In the genomic region with DNA sequence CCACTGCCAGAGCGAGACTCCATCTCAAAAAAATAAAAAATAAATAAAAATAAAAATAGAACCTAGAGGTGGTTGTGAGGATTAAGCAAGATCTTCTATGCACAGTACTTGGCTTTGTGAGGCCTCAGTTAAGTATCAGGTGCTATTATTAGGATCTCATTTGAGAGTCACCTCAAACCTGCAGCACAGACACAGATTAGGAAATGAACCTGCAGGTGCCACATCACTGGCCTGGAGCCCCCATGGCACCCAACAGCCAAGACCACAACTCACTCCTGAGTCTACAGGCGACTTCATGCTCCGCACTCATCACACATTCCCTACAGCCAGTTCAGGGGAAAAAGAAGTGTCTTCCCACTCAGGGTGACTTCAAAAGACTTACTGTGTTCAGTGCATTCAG, we compare ENCODE assay signal across 1 cellular context.
A peak's percentile ranks its signal among the peaks of the same experiment; 100 is the strongest.
TF ChIP-seq lines count a peak whose summit lies in the region.

No MANE protein-coding gene starts in this region.

TF ChIP-seq in GM12878, 131 proteins besides CTCF, POLR2A, EP300 and RAD21 (continued from another document):
- TF ChIP-seq, protein P1, sequence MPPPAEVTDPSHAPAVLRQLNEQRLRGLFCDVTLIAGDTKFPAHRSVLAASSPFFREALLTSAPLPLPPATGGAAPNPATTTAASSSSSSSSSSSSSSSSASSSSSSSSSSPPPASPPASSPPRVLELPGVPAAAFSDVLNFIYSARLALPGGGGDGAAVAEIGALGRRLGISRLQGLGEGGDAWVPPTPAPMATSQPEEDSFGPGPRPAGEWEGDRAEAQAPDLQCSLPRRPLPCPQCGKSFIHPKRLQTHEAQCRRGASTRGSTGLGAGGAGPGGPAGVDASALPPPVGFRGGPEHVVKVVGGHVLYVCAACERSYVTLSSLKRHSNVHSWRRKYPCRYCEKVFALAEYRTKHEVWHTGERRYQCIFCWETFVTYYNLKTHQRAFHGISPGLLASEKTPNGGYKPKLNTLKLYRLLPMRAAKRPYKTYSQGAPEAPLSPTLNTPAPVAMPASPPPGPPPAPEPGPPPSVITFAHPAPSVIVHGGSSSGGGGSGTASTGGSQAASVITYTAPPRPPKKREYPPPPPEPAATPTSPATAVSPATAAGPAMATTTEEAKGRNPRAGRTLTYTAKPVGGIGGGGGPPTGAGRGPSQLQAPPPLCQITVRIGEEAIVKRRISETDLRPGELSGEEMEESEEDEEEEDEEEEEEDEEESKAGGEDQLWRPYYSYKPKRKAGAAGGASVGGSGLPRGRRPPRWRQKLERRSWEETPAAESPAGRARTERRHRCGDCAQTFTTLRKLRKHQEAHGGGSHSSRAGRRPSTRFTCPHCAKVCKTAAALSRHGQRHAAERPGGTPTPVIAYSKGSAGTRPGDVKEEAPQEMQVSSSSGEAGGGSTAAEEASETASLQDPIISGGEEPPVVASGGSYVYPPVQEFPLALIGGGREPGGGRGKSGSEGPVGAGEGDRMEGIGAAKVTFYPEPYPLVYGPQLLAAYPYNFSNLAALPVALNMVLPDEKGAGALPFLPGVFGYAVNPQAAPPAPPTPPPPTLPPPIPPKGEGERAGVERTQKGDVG (CRISPR knock-in tag; IDR thresholded peaks at IDR 0.05) = no peak
- TF ChIP-seq, protein P2, sequence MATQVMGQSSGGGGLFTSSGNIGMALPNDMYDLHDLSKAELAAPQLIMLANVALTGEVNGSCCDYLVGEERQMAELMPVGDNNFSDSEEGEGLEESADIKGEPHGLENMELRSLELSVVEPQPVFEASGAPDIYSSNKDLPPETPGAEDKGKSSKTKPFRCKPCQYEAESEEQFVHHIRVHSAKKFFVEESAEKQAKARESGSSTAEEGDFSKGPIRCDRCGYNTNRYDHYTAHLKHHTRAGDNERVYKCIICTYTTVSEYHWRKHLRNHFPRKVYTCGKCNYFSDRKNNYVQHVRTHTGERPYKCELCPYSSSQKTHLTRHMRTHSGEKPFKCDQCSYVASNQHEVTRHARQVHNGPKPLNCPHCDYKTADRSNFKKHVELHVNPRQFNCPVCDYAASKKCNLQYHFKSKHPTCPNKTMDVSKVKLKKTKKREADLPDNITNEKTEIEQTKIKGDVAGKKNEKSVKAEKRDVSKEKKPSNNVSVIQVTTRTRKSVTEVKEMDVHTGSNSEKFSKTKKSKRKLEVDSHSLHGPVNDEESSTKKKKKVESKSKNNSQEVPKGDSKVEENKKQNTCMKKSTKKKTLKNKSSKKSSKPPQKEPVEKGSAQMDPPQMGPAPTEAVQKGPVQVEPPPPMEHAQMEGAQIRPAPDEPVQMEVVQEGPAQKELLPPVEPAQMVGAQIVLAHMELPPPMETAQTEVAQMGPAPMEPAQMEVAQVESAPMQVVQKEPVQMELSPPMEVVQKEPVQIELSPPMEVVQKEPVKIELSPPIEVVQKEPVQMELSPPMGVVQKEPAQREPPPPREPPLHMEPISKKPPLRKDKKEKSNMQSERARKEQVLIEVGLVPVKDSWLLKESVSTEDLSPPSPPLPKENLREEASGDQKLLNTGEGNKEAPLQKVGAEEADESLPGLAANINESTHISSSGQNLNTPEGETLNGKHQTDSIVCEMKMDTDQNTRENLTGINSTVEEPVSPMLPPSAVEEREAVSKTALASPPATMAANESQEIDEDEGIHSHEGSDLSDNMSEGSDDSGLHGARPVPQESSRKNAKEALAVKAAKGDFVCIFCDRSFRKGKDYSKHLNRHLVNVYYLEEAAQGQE (IDR thresholded peaks at IDR 0.05; ENCODE audit: low read depth, low read length) = no peak
- TF ChIP-seq, protein P3, sequence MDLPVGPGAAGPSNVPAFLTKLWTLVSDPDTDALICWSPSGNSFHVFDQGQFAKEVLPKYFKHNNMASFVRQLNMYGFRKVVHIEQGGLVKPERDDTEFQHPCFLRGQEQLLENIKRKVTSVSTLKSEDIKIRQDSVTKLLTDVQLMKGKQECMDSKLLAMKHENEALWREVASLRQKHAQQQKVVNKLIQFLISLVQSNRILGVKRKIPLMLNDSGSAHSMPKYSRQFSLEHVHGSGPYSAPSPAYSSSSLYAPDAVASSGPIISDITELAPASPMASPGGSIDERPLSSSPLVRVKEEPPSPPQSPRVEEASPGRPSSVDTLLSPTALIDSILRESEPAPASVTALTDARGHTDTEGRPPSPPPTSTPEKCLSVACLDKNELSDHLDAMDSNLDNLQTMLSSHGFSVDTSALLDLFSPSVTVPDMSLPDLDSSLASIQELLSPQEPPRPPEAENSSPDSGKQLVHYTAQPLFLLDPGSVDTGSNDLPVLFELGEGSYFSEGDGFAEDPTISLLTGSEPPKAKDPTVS (IDR thresholded peaks at IDR 0.05; ENCODE audit: low read depth, low read length) = no peak
- 0 out of 2 replicates have a peak, but pooled peaks have one; percentile 68 for TF ChIP-seq MEF2A (IDR thresholded peaks at IDR 0.05; ENCODE audit: insufficient read depth, low read depth, low read length)
TF ChIP-seq in GM12878: peak in this region for 2.
